Comparison of ENCODE assay signal across 11 cellular contexts in genomic region chr19:1295169-1296012, GRCh38. TPM values are rescaled to one million over a fixed set of nuclear protein-coding genes. Genes with fewer than 3 reads are reported as not detected.
DNase-seq lines count a peak whose midpoint lies in the region; ATAC-seq, FAIRE-seq and TF ChIP-seq lines count a peak whose summit lies in the region.
"Had no signal": no experiment of that assay in that cellular context is flagged by ENCODE, and none has a peak within 500 bp of the region (broad histone marks: within the 10 kb centered on the region; RNA-seq: fewer than 3 reads in every experiment).

No MANE protein-coding gene starts in this region.

- H3K4me3 ChIP-seq in CD4-positive, CD25-positive, alpha-beta regulatory T cell (ENCODE audit: low read depth, low read length): no peak overlapping the region
- H3K4me3 ChIP-seq in astrocyte (ENCODE audit: insufficient read depth, low read depth, low read length): no peak overlapping the region

- POLR2A ChIA-PET in naive thymus-derived CD8-positive, alpha-beta T cell (lab: Charles Lee): no interaction called here

- H3K27ac Mint-ChIP-seq in CD4-positive, CD25-positive, alpha-beta regulatory T cell: no peak overlapping the region
- H3K27ac Mint-ChIP-seq in astrocyte (ENCODE audit: unreplicated experiment): no peak overlapping the region
- peak overlapping the region in 1 of 10 donors; percentile 59 for H3K27ac Mint-ChIP-seq in naive thymus-derived CD8-positive, alpha-beta T cell
- no peak overlapping the region for H3K27ac Mint-ChIP-seq in progenitor cell of endocrine pancreas

- no peak for TF ChIP-seq RAD21 in Ishikawa (IDR thresholded peaks at IDR 0.05; ENCODE audit: low read depth)

- no peak overlapping the region for H3K9ac ChIP-seq in astrocyte (ENCODE audit: low read length)

- ATAC-seq in CD4-positive, CD25-positive, alpha-beta regulatory T cell (ENCODE audit: low read depth in 2 of 2): peak; percentile 39 to 54
- ATAC-seq in naive thymus-derived CD8-positive, alpha-beta T cell: peak; percentile 67 to 73
- no peak for ATAC-seq in HG03457 (IDR thresholded peaks at IDR 0.05; ENCODE audit: unreplicated experiment)

- H3K36me3 ChIP-seq in CD4-positive, CD25-positive, alpha-beta regulatory T cell (ENCODE audit: control insufficient read depth, insufficient read depth, low read length): no peaks in the 10 kb centered on the region
- H3K36me3 ChIP-seq in astrocyte (ENCODE audit: insufficient read depth, low read length): no peaks in the 10 kb centered on the region
- H3K36me3 ChIP-seq: neutrophil had no signal

- H3K79me2 ChIP-seq in astrocyte (ENCODE audit: insufficient read depth, low read length): no peaks in the 10 kb centered on the region

- no peak for TF ChIP-seq EP300 in Ishikawa (IDR thresholded peaks at IDR 0.05; ENCODE audit: borderline replicate concordance)

- no peaks in the 10 kb centered on the region for H3K9me3 ChIP-seq in CD4-positive, CD25-positive, alpha-beta regulatory T cell (ENCODE audit: control insufficient read depth in 2 of 2, low read length in 2 of 2)
- H3K9me3 ChIP-seq in astrocyte (ENCODE audit: insufficient read depth, low read depth, low read length): no peaks in the 10 kb centered on the region
- H3K9me3 ChIP-seq: neutrophil had no signal

- TF ChIP-seq CTCF in astrocyte (IDR thresholded peaks at IDR 0.05; ENCODE audit: insufficient read depth, low read depth, low read length): no peak
- TF ChIP-seq CTCF in progenitor cell of endocrine pancreas (IDR thresholded peaks at IDR 0.05; ENCODE audit: unreplicated experiment): no peak

- no peak overlapping the region for H3K27ac ChIP-seq in CD4-positive, CD25-positive, alpha-beta regulatory T cell (ENCODE audit: insufficient read depth, low read length, poor library complexity, severe bottlenecking)
- H3K27ac ChIP-seq in astrocyte (ENCODE audit: low read depth, low read length): no peak overlapping the region
- H3K27ac ChIP-seq: epithelial cell of prostate, neutrophil had no signal

- peaks cover 0 to 2% (median 0%) of the 10 kb centered on the region in 7 donors for H3K9me3 Mint-ChIP-seq in CD4-positive, CD25-positive, alpha-beta regulatory T cell
- H3K9me3 Mint-ChIP-seq in astrocyte (ENCODE audit: unreplicated experiment): no peaks in the 10 kb centered on the region
- H3K9me3 Mint-ChIP-seq in naive thymus-derived CD8-positive, alpha-beta T cell: no peaks in the 10 kb centered on the region
- no peaks in the 10 kb centered on the region for H3K9me3 Mint-ChIP-seq in progenitor cell of endocrine pancreas (ENCODE audit: low read depth)

- FAIRE-seq in astrocyte (lab: Jason Lieb, UNC) (no peak), RCC 7860 (lab: Jason Lieb, UNC) (no peak)

- H3K4me1 ChIP-seq in CD4-positive, CD25-positive, alpha-beta regulatory T cell (ENCODE audit: control insufficient read depth, insufficient read depth, low read length, poor library complexity, severe bottlenecking): peaks cover 11% of the 10 kb centered on the region
- H3K4me1 ChIP-seq in astrocyte (ENCODE audit: insufficient read depth, low read length): no peaks in the 10 kb centered on the region

- H4K20me1 ChIP-seq in astrocyte (ENCODE audit: insufficient read depth, low read length): peaks cover 6% of the 10 kb centered on the region

- H2AFZ ChIP-seq in astrocyte (ENCODE audit: low read depth, low read length): no peak overlapping the region

- no peaks in the 10 kb centered on the region for H3K27me3 ChIP-seq in CD4-positive, CD25-positive, alpha-beta regulatory T cell (ENCODE audit: control insufficient read depth, insufficient read depth, low read length)
- H3K27me3 ChIP-seq in astrocyte (ENCODE audit: insufficient read depth, low read length): no peaks in the 10 kb centered on the region

- H3K27me3 Mint-ChIP-seq in CD4-positive, CD25-positive, alpha-beta regulatory T cell: peaks cover 10% of the 10 kb centered on the region
- H3K27me3 Mint-ChIP-seq in astrocyte (ENCODE audit: low read depth, unreplicated experiment): peaks cover 6% of the 10 kb centered on the region
- H3K27me3 Mint-ChIP-seq in naive thymus-derived CD8-positive, alpha-beta T cell: peaks cover 3 to 36% (median 15%) of the 10 kb centered on the region in 5 donors
- no peaks in the 10 kb centered on the region for H3K27me3 Mint-ChIP-seq in progenitor cell of endocrine pancreas

- H3K4me1 Mint-ChIP-seq in CD4-positive, CD25-positive, alpha-beta regulatory T cell: peaks cover 0 to 6% (median 0%) of the 10 kb centered on the region in 4 donors
- no peaks in the 10 kb centered on the region for H3K4me1 Mint-ChIP-seq in astrocyte (ENCODE audit: low read depth, unreplicated experiment)
- peaks cover 2 to 9% (median 4%) of the 10 kb centered on the region in 4 donors for H3K4me1 Mint-ChIP-seq in naive thymus-derived CD8-positive, alpha-beta T cell
- no peaks in the 10 kb centered on the region for H3K4me1 Mint-ChIP-seq in progenitor cell of endocrine pancreas (ENCODE audit: low read depth)

- H3K36me3 Mint-ChIP-seq in CD4-positive, CD25-positive, alpha-beta regulatory T cell: no peaks in the 10 kb centered on the region
- no peaks in the 10 kb centered on the region for H3K36me3 Mint-ChIP-seq in astrocyte (ENCODE audit: low read depth, unreplicated experiment)
- H3K36me3 Mint-ChIP-seq in naive thymus-derived CD8-positive, alpha-beta T cell: no peaks in the 10 kb centered on the region
- H3K36me3 Mint-ChIP-seq in progenitor cell of endocrine pancreas (ENCODE audit: insufficient read depth): peaks cover 3% of the 10 kb centered on the region

- peak in 1 of 3 donors; percentile 41 for DNase-seq in CD4-positive, CD25-positive, alpha-beta regulatory T cell
- no peak for DNase-seq in astrocyte (ENCODE audit: low read depth)
- peak in 6 of 10 donors; percentile 33 to 65 (median 47) for DNase-seq in naive thymus-derived CD8-positive, alpha-beta T cell
- DNase-seq in NCI-H1417 treated with DMSO at 0.1 percent for 48 hours (lab: John Stamatoyannopoulos, UW): no peak
- DNase-seq in progenitor cell of endocrine pancreas (ENCODE audit: low spot score, unreplicated experiment): no peak
- DNase-seq in RCC 7860 (ENCODE audit: low spot score): no peak
- DNase-seq: NCI-H2029 had no signal

- H3K4me2 ChIP-seq in astrocyte (ENCODE audit: low read length): peak overlapping the region; percentile 39

- peak overlapping the region in 1 of 4 donors; percentile 60 for H3K4me3 Mint-ChIP-seq in CD4-positive, CD25-positive, alpha-beta regulatory T cell
- H3K4me3 Mint-ChIP-seq in astrocyte (ENCODE audit: unreplicated experiment): no peak overlapping the region
- peak overlapping the region in 4 of 10 donors; percentile 27 to 48 (median 40) for H3K4me3 Mint-ChIP-seq in naive thymus-derived CD8-positive, alpha-beta T cell
- H3K4me3 Mint-ChIP-seq in progenitor cell of endocrine pancreas (ENCODE audit: low read depth): no peak overlapping the region

TF ChIP-seq in Ishikawa, 13 proteins besides CTCF, POLR2A, EP300 and RAD21:
- TF ChIP-seq ZBTB7A (IDR thresholded peaks at IDR 0.05; ENCODE audit: low read depth) (peak; percentile 78), MAX (IDR thresholded peaks at IDR 0.05) (peak; percentile 69; the same call in 1 of the 2 replicates), TAF1 (IDR thresholded peaks at IDR 0.05; ENCODE audit: low read depth) (no peak)

RNA-seq across cellular contexts. Expression of gene EFNA2, which starts 9.7 kb away (rescaled TPM):
- total RNA-seq in CD4-positive, CD25-positive, alpha-beta regulatory T cell: not detected
- not detected for polyA plus RNA-seq in CD4-positive, CD25-positive, alpha-beta regulatory T cell
- total RNA-seq in astrocyte: 7.0 and 8.4 TPM in 2 replicates
- total RNA-seq in naive thymus-derived CD8-positive, alpha-beta T cell: not detected
- polyA plus RNA-seq in naive thymus-derived CD8-positive, alpha-beta T cell: not detected
- 23.8 and 26.5 TPM in 2 replicates for total RNA-seq in progenitor cell of endocrine pancreas

RNA-seq across cellular contexts. Expression of gene FAM174C, which starts 20.1 kb away (rescaled TPM):
- 44.2 TPM for total RNA-seq in CD4-positive, CD25-positive, alpha-beta regulatory T cell
- 10 to 100 TPM; 72.9 to 91.3 (median 88.4) TPM for polyA plus RNA-seq in CD4-positive, CD25-positive, alpha-beta regulatory T cell
- total RNA-seq in astrocyte (50.5 and 50.8 TPM in 2 replicates), progenitor cell of endocrine pancreas (30.0 and 31.8 TPM in 2 replicates)
- total RNA-seq in naive thymus-derived CD8-positive, alpha-beta T cell: 10 to 100 TPM; 46.3 to 47.5 TPM
- polyA plus RNA-seq in naive thymus-derived CD8-positive, alpha-beta T cell: 100 to 1,000 TPM in 1 of 3 donors, 10 to 100 TPM in 2; 66.7 to 104 (median 95.5) TPM

RNA-seq across cellular contexts. Expression of gene CIRBP, which starts 26.3 kb away (rescaled TPM):
- total RNA-seq in CD4-positive, CD25-positive, alpha-beta regulatory T cell: 497 TPM
- polyA plus RNA-seq in CD4-positive, CD25-positive, alpha-beta regulatory T cell: 100 to 1,000 TPM; 172 to 243 (median 210) TPM
- total RNA-seq in astrocyte (184 and 215 TPM in 2 replicates), progenitor cell of endocrine pancreas (462 and 465 TPM in 2 replicates)
- 100 to 1,000 TPM; 565 to 579 TPM for total RNA-seq in naive thymus-derived CD8-positive, alpha-beta T cell
- polyA plus RNA-seq in naive thymus-derived CD8-positive, alpha-beta T cell: 100 to 1,000 TPM; 204 to 273 (median 262) TPM

RNA-seq across cellular contexts. Expression of gene MIDN, which starts 47.0 kb away (rescaled TPM):
- 126 TPM for total RNA-seq in CD4-positive, CD25-positive, alpha-beta regulatory T cell
- 1 to 10 TPM; 1.4 to 3.4 (median 1.8) TPM for polyA plus RNA-seq in CD4-positive, CD25-positive, alpha-beta regulatory T cell
- total RNA-seq in astrocyte (119 and 141 TPM in 2 replicates), progenitor cell of endocrine pancreas (187 and 193 TPM in 2 replicates)
- 10 to 100 TPM; 31.2 to 35.4 TPM for total RNA-seq in naive thymus-derived CD8-positive, alpha-beta T cell
- polyA plus RNA-seq in naive thymus-derived CD8-positive, alpha-beta T cell: 1 to 10 TPM; 1.1 to 8.2 (median 6.6) TPM

RNA-seq across cellular contexts. Expression of gene ATP5F1D, which starts 53.8 kb away (rescaled TPM):
- 124 TPM for total RNA-seq in CD4-positive, CD25-positive, alpha-beta regulatory T cell
- polyA plus RNA-seq in CD4-positive, CD25-positive, alpha-beta regulatory T cell: 100 to 1,000 TPM; 208 to 236 (median 223) TPM
- total RNA-seq in astrocyte (154 and 170 TPM in 2 replicates), progenitor cell of endocrine pancreas (107 and 117 TPM in 2 replicates)
- total RNA-seq in naive thymus-derived CD8-positive, alpha-beta T cell: 10 to 100 TPM; 83.9 to 89.0 TPM
- 100 to 1,000 TPM; 214 to 264 (median 262) TPM for polyA plus RNA-seq in naive thymus-derived CD8-positive, alpha-beta T cell

Comparison
In these comparisons a context has a peak if more than half of its experiments do, and no peak if none do; other contexts are left out.
1. DNase-seq: peak in naive thymus-derived CD8-positive, alpha-beta T cell (6 of 10); none in astrocyte (single experiment), NCI-H1417 treated with DMSO at 0.1 percent for 48 hours (single experiment), progenitor cell of endocrine pancreas (single experiment) and RCC 7860 (single experiment).